ENCODE assay signal across 16 cellular contexts in the genomic region with DNA sequence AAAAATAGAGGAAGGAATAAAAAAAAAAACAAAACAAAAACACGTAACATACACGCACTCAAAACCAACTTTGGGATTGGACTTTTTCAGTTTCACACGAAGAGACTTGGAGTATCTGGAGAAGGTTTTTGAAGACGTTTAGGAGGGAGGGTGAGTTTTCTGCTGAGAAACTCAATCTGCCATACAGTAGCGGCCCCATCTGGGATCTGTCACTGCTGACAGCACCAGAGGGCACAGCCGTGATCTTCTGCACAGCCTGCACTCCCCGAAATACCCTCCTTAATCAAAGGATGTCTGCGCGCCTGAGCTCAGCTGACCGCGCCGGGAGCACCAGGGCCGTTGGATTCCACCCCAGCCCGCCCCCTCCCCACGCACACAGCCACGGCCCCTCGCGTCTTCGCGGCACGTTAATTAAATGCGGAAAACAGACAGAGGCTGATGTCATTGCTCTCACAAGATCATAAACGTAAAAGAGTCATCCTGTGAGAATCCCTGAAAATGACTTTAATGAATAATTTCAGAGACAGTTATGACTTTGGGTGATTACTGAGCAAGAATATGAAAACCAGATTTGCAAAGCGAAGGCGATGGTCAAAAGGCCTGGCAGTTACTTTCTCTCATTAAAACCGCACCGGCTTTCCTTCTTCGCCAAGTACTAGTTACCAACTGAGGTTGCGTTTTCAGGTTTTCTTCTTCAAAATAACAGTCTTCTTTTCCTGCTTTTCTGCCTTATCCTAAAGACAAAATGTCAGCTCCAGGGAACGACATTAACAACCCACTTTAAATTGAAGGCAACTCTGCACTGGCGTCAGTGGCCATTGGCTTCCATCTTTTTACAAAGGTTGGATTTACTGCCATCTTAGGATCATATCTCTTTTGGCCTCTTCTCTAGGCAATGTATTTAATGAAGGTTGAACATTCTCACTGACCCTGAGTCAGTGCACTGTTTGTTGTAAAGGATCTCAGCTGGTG. TPM values are rescaled to one million over a fixed set of nuclear protein-coding genes. Genes with fewer than 3 reads are reported as not detected.
DNase-seq lines count a peak whose midpoint lies in the region; ATAC-seq, FAIRE-seq and TF ChIP-seq lines count a peak whose summit lies in the region.
"Had no signal": no experiment of that assay in that cellular context is flagged by ENCODE, and none has a peak within 500 bp of the region (broad histone marks: within the 10 kb centered on the region; RNA-seq: fewer than 3 reads in every experiment).

No MANE protein-coding gene starts in this region.

- no peak overlapping the region for H2BK5ac ChIP-seq in mesenchymal stem cell (ENCODE audit: low read depth, low read length, poor library complexity, severe bottlenecking)

- H3K4ac ChIP-seq in mesenchymal stem cell (ENCODE audit: low read depth in 1 of 2, low read length in 2 of 2) = peak overlapping the region in 1 of 2 experiments; percentile 99

- no peak overlapping the region for H3K4me3 Mint-ChIP-seq in activated CD4-positive, alpha-beta T cell treated with anti-CD3 and anti-CD28 coated beads for 36 hours

- H3K18ac ChIP-seq in mesenchymal stem cell (ENCODE audit: low read depth in 1 of 2, low read length in 2 of 2) = peak overlapping the region; percentile 89 to 91

- no peak for ATAC-seq in activated CD4-positive, alpha-beta T cell treated with anti-CD3 and anti-CD28 coated beads for 36 hours
- no peak for ATAC-seq in GM18873 (IDR thresholded peaks at IDR 0.05; ENCODE audit: low FRiP score, unreplicated experiment)
- ATAC-seq in HG03039 (IDR thresholded peaks at IDR 0.05; ENCODE audit: unreplicated experiment) = no peak
- ATAC-seq: A549 had no signal

- TF ChIP-seq EP300 in suprapubic skin (IDR thresholded peaks at IDR 0.05) = no peak

- intact Hi-C loops in activated CD4-positive, alpha-beta T cell treated with anti-CD3 and anti-CD28 coated beads for 36 hours (cut with DNase I, micrococcal nuclease) = loop anchor here in 1 of 2 experiments (5.0 kb wide), 1 partner anchor 693 kb away; no protein-coding TSS in a partner anchor

- H3K27me3 Mint-ChIP-seq in activated CD4-positive, alpha-beta T cell treated with anti-CD3 and anti-CD28 coated beads for 36 hours = peaks cover 86% of the 10 kb centered on the region

- H3K23ac ChIP-seq in mesenchymal stem cell (ENCODE audit: low read length in 2 of 2) = no peak overlapping the region

- no peak overlapping the region for H3K27ac Mint-ChIP-seq in activated CD4-positive, alpha-beta T cell treated with anti-CD3 and anti-CD28 coated beads for 36 hours

- peak overlapping the region; percentile 81 to 97 for H2BK12ac ChIP-seq in mesenchymal stem cell (ENCODE audit: low read length in 2 of 2)

- H3K4me3 ChIP-seq in coronary artery (peak overlapping the region; percentile 80), mesenchymal stem cell (ENCODE audit: insufficient read depth in 1 of 2, low read depth in 1 of 2, low read length in 2 of 2) (no peak overlapping the region), suprapubic skin (peak overlapping the region; percentile 16), small intestine (ENCODE audit: low read depth in 1 of 2, low read length in 2 of 2) (no peak overlapping the region)
- H3K4me3 ChIP-seq: A549 had no signal

- H3K14ac ChIP-seq in mesenchymal stem cell (ENCODE audit: low read length in 2 of 2) = no peak overlapping the region

- H3K27ac ChIP-seq in coronary artery = peak overlapping the region; percentile 89 to 99
- no peak overlapping the region for H3K27ac ChIP-seq in mesenchymal stem cell (ENCODE audit: low read length, poor library complexity, severe bottlenecking)
- H3K27ac ChIP-seq in suprapubic skin = no peak overlapping the region
- peak overlapping the region in 1 of 2 donors; percentile 49 for H3K27ac ChIP-seq in small intestine (ENCODE audit: low read depth in 1 of 2, low read length in 1 of 2)
- H3K27ac ChIP-seq: A549 had no signal

- H3K4me1 ChIP-seq in mesenchymal stem cell (ENCODE audit: control insufficient read depth, insufficient read depth, low read depth, low read length) (peaks cover 33% of the 10 kb centered on the region), suprapubic skin (peaks cover 50% of the 10 kb centered on the region), small intestine (ENCODE audit: control insufficient read depth in 2 of 2, insufficient read depth in 1 of 2, low read depth in 1 of 2, low read length in 1 of 2) (no peaks in the 10 kb centered on the region)
- H3K4me1 ChIP-seq: A549 had no signal

- no peak for FAIRE-seq in small intestine (lab: Jason Lieb, UNC)
- FAIRE-seq: A549 had no signal

- peaks cover 3% of the 10 kb centered on the region for H3K36me3 Mint-ChIP-seq in activated CD4-positive, alpha-beta T cell treated with anti-CD3 and anti-CD28 coated beads for 36 hours (ENCODE audit: low read depth)

- no peaks in the 10 kb centered on the region for H3K9me3 Mint-ChIP-seq in activated CD4-positive, alpha-beta T cell treated with anti-CD3 and anti-CD28 coated beads for 36 hours (ENCODE audit: low read depth)

- H2BK15ac ChIP-seq in mesenchymal stem cell (ENCODE audit: low read depth, poor library complexity, severe bottlenecking) = no peak overlapping the region

- TF ChIP-seq POLR2A in suprapubic skin (IDR thresholded peaks at IDR 0.05) = no peak

- H3K9me3 ChIP-seq in mesenchymal stem cell (ENCODE audit: control insufficient read depth, low read length) = no peaks in the 10 kb centered on the region
- H3K9me3 ChIP-seq in suprapubic skin = no peaks in the 10 kb centered on the region
- no peaks in the 10 kb centered on the region for H3K9me3 ChIP-seq in small intestine (ENCODE audit: control insufficient read depth, low read depth)
- H3K9me3 ChIP-seq: A549 had no signal

- H4K91ac ChIP-seq in mesenchymal stem cell (ENCODE audit: low read length) = no peak overlapping the region

- H2AFZ ChIP-seq in mesenchymal stem cell (ENCODE audit: low read depth, low read length) = no peak overlapping the region

- H4K8ac ChIP-seq in mesenchymal stem cell (ENCODE audit: low read length) = peak overlapping the region; percentile 57

- DNase-seq in activated CD4-positive, alpha-beta T cell treated with anti-CD3 and anti-CD28 coated beads for 36 hours = peak; percentile 21
- no peak for DNase-seq in activated CD4-positive, alpha-beta T cell treated with anti-CD3 and anti-CD28 coated beads, Interleukin-2, amount 50 U/mL, for 48 hours
- no peak for DNase-seq in coronary artery (ENCODE audit: low spot score)
- DNase-seq in mesenchymal stem cell = peak; percentile 92
- DNase-seq in suprapubic skin (ENCODE audit: low spot score in 2 of 2) = no peak
- no peak for DNase-seq in small intestine
- DNase-seq: activated T-cell treated with anti-CD3 and anti-CD28 coated beads for 4 hours; DND-41; occipital lobe; stimulated activated CD4-positive, alpha-beta T cell treated with anti-CD3 and anti-CD28 coated beads, Interleukin-4, amount 100 ng/mL, for 1 hour; substantia nigra had no signal

- no peaks in the 10 kb centered on the region for H3K79me1 ChIP-seq in mesenchymal stem cell (replicated peaks; ENCODE audit: low read length, poor library complexity, severe bottlenecking)

- POLR2A ChIA-PET in activated CD4-positive, alpha-beta T cell treated with anti-CD3 and anti-CD28 coated beads for 36 hours (lab: Charles Lee) = no interaction called here

- TF ChIP-seq CTCF in coronary artery (IDR thresholded peaks at IDR 0.05) = no peak
- TF ChIP-seq CTCF in suprapubic skin (IDR thresholded peaks at IDR 0.05) = no peak

- H3K9ac ChIP-seq in mesenchymal stem cell (ENCODE audit: low read length) = no peak overlapping the region

- H3K27me3 ChIP-seq in mesenchymal stem cell (ENCODE audit: control insufficient read depth in 1 of 2, insufficient read depth in 1 of 2, low read length in 2 of 2) (peaks cover 0 to 99% of the 10 kb centered on the region in 2 experiments), suprapubic skin (peaks cover 99% of the 10 kb centered on the region), small intestine (ENCODE audit: control insufficient read depth in 2 of 2, insufficient read depth in 2 of 2, low read length in 2 of 2) (peaks cover 8 to 63% of the 10 kb centered on the region in 2 donors)

- WGBS in mesenchymal stem cell = 16% methylated on average over 20 of the region's 31 CpGs
- WGBS in suprapubic skin = 29% methylated on average over 23 of the region's 31 CpGs
- WGBS in small intestine, 3 donors = 19 to 31% (median 22%) methylated on average over 31 of the region's 31 CpGs

- CTCF ChIA-PET in activated CD4-positive, alpha-beta T cell treated with anti-CD3 and anti-CD28 coated beads for 36 hours (lab: Charles Lee) = interaction anchor here (0.5 to 1.6 kb wide), 3 partner anchors 20 to 682 kb away, joined by 3 to 4 read pairs (median 3); no protein-coding TSS in a partner anchor

- H2AK5ac ChIP-seq in mesenchymal stem cell (ENCODE audit: low read length, severe bottlenecking) = no peak overlapping the region

- H3K36me3 ChIP-seq in mesenchymal stem cell (ENCODE audit: control insufficient read depth in 1 of 2, insufficient read depth in 2 of 2, low read depth in 1 of 2, low read length in 2 of 2) (no peaks in the 10 kb centered on the region), suprapubic skin (no peaks in the 10 kb centered on the region), small intestine (ENCODE audit: control insufficient read depth in 2 of 2, insufficient read depth in 2 of 2, low read length in 2 of 2) (no peaks in the 10 kb centered on the region)

- peak overlapping the region; percentile 96 for H2BK120ac ChIP-seq in mesenchymal stem cell (ENCODE audit: low read depth, low read length)

- H3K4me1 Mint-ChIP-seq in activated CD4-positive, alpha-beta T cell treated with anti-CD3 and anti-CD28 coated beads for 36 hours = peaks cover 22% of the 10 kb centered on the region

- no peak overlapping the region for H3K4me2 ChIP-seq in mesenchymal stem cell (ENCODE audit: low read length, poor library complexity, severe bottlenecking)
- H3K4me2 ChIP-seq: A549 had no signal

RNA-seq across cellular contexts. Expression of gene HAND2, which starts 10.6 kb away (rescaled TPM):
- total RNA-seq in activated CD4-positive, alpha-beta T cell treated with anti-CD3 and anti-CD28 coated beads for 36 hours = not detected
- 171 TPM for polyA plus RNA-seq in mesenchymal stem cell (2013, experiment 1 of 2)
- polyA plus RNA-seq in mesenchymal stem cell (2013, experiment 2 of 2) = 173 TPM
- 1 to 10 TPM in 3 of 4 donors, under 1 TPM in 1; 0.96 to 5.0 (median 3.3) TPM for total RNA-seq in suprapubic skin
- 10 to 100 TPM in 1 of 3 donors, not detected in 2; 16.3 TPM for polyA plus RNA-seq in small intestine
- total RNA-seq: chondrocyte, kidney epithelial cell, occipital lobe had no signal

Comparison
In these comparisons a context has a peak if more than half of its experiments do, and no peak if none do; other contexts are left out.
1. DNase-seq: peak in activated CD4-positive, alpha-beta T cell treated with anti-CD3 and anti-CD28 coated beads for 36 hours (single experiment) and mesenchymal stem cell (single experiment); none in activated CD4-positive, alpha-beta T cell treated with anti-CD3 and anti-CD28 coated beads, Interleukin-2, amount 50 U/mL, for 48 hours (0 of 2), coronary artery (single experiment), suprapubic skin (0 of 2) and small intestine (single experiment).
2. H3K27ac ChIP-seq: peak in coronary artery (2 of 2); none in mesenchymal stem cell (single experiment) and suprapubic skin (single experiment).
3. H3K4me3 ChIP-seq: peak in coronary artery (single experiment) and suprapubic skin (single experiment); none in mesenchymal stem cell (0 of 2) and small intestine (0 of 2).